18 cellular contexts compared by ENCODE assay signal in the genomic region with DNA sequence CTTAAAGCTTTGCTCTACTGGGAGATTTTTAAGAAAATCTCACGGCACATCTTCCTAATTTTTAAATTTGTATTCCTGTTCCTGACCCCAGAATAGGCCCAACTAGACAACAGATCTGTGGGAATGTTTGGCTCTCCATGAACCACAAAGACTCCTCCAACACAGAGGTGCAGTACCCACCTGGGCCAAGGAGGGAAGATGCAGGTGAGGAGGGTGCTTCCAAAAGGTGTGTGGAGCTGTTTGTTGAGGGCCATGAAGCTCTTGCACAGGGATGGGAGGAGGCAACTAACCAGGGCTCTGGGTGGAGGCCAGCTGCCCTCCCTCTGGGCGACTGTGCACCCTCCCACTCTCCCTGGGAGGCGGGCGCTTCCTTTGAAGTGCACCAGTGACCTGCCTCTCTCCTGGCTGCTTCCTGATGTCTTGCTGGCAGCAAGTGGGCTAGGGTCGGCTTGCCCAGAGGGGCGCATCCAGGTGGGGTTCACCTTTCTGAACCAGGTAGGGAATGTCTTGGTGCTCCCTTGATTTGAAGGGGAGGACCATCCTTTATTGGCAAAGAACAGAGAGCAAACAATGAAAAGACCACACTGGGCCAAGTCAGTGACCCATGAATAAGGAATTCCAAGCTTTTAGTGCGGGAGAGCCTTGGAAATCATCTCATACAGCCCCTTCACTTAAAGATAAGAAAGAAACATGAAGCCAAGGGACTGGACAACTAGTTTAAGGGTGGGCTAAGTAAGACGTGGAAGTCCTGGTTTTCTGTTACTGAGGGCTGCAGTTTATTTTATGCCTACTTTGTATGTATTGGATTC.
DNase-seq lines count a peak whose midpoint lies in the region; ATAC-seq, FAIRE-seq and TF ChIP-seq lines count a peak whose summit lies in the region.
"Had no signal": no experiment of that assay in that cellular context is flagged by ENCODE, and none has a peak within 500 bp of the region (broad histone marks: within the 10 kb centered on the region; RNA-seq: fewer than 3 reads in every experiment).

No MANE protein-coding gene starts in this region.

- no peaks in the 10 kb centered on the region for H3K36me3 ChIP-seq in small intestine (ENCODE audit: control insufficient read depth in 2 of 2, insufficient read depth in 2 of 2, low read length in 2 of 2)
- H3K36me3 ChIP-seq: BLaER1 treated with 17β-estradiol and CSF1 and Interleukin-3, amounts not matched to agents 10 nM and 100 nM; cardiac muscle cell had no signal

- no peak for TF ChIP-seq RAD21 in Ishikawa (IDR thresholded peaks at IDR 0.05; ENCODE audit: low read depth)

- ATAC-seq in HG03039 (IDR thresholded peaks at IDR 0.05; ENCODE audit: unreplicated experiment) = no peak
- ATAC-seq: SK-N-SH treated with all-trans-retinoic acid at 6 μM for 48 hours had no signal

- H3K27me3 Mint-ChIP-seq in nephron progenitor cell (ENCODE audit: low read depth, poor library complexity) = peaks cover 4% of the 10 kb centered on the region
- H3K27me3 Mint-ChIP-seq: activated naive CD8-positive, alpha-beta T cell had no signal

- peak; percentile 63 for TF ChIP-seq EP300 in Ishikawa (IDR thresholded peaks at IDR 0.05; ENCODE audit: borderline replicate concordance)

- WGBS in small intestine, 3 donors = 75 to 86% (median 85%) methylated on average over 7 to 8 of the region's 8 CpGs

- no peak for TF ChIP-seq CTCF in nephron progenitor cell (IDR thresholded peaks at IDR 0.05)

- peak; percentile 35 for DNase-seq in COLO668 (lab: John Stamatoyannopoulos, UW; ENCODE audit: unreplicated experiment)
- peak; percentile 29 for DNase-seq in astrocyte of the hippocampus (ENCODE audit: low read depth, low spot score)
- DNase-seq in nephron progenitor cell = peak; percentile 12
- DNase-seq in HTR-8/SVneo (ENCODE audit: insufficient read length, low spot score) = no peak
- DNase-seq in small intestine = no peak
- DNase-seq in 8988T = no peak
- DNase-seq: effector CD8-positive, alpha-beta T cell; foreskin melanocyte; Kasumi-1; posterior cingulate gyrus had no signal

- H3K27ac Mint-ChIP-seq in nephron progenitor cell = peak overlapping the region; percentile 53
- H3K27ac Mint-ChIP-seq: activated naive CD8-positive, alpha-beta T cell had no signal

- no peak overlapping the region for H3K4me3 ChIP-seq in small intestine (ENCODE audit: low read depth in 1 of 2, low read length in 2 of 2)
- H3K4me3 ChIP-seq: BLaER1 treated with 17β-estradiol and CSF1 and Interleukin-3, amounts not matched to agents 10 nM and 100 nM; cardiac muscle cell had no signal

- no peak overlapping the region for H3K27ac ChIP-seq in small intestine (ENCODE audit: low read depth in 1 of 2, low read length in 1 of 2)
- H3K27ac ChIP-seq: BLaER1 treated with 17β-estradiol and CSF1 and Interleukin-3, amounts not matched to agents 10 nM and 100 nM; cardiac muscle cell; HL-60 had no signal

- H3K4me3 Mint-ChIP-seq in nephron progenitor cell = no peak overlapping the region
- H3K4me3 Mint-ChIP-seq: activated naive CD8-positive, alpha-beta T cell had no signal

- no peaks in the 10 kb centered on the region for H3K4me1 ChIP-seq in small intestine (ENCODE audit: control insufficient read depth in 2 of 2, insufficient read depth in 1 of 2, low read depth in 1 of 2, low read length in 1 of 2)
- H3K4me1 ChIP-seq: BLaER1 treated with 17β-estradiol and CSF1 and Interleukin-3, amounts not matched to agents 10 nM and 100 nM had no signal

- no peaks in the 10 kb centered on the region for H3K9me3 ChIP-seq in small intestine (ENCODE audit: control insufficient read depth, low read depth)
- H3K9me3 ChIP-seq: BLaER1 treated with 17β-estradiol and CSF1 and Interleukin-3, amounts not matched to agents 10 nM and 100 nM had no signal

- no peaks in the 10 kb centered on the region for H3K27me3 ChIP-seq in small intestine (ENCODE audit: control insufficient read depth in 2 of 2, insufficient read depth in 2 of 2, low read length in 2 of 2)
- H3K27me3 ChIP-seq: BLaER1 treated with 17β-estradiol and CSF1 and Interleukin-3, amounts not matched to agents 10 nM and 100 nM; cardiac muscle cell had no signal

- FAIRE-seq in HTR-8/SVneo (lab: Jason Lieb, UNC) = no peak
- no peak for FAIRE-seq in small intestine (lab: Jason Lieb, UNC)
- FAIRE-seq: GM12892 had no signal

- peaks cover 23% of the 10 kb centered on the region for H3K4me1 Mint-ChIP-seq in nephron progenitor cell

- no peaks in the 10 kb centered on the region for H3K36me3 Mint-ChIP-seq in nephron progenitor cell (ENCODE audit: low read depth)

- H3K9me3 Mint-ChIP-seq in nephron progenitor cell = no peaks in the 10 kb centered on the region

TF ChIP-seq in Ishikawa, 13 proteins besides CTCF, POLR2A, EP300 and RAD21:
- peak; percentile 97 for TF ChIP-seq ZBTB7A (IDR thresholded peaks at IDR 0.05; ENCODE audit: low read depth)
- no peak for TF ChIP-seq MAX (IDR thresholded peaks at IDR 0.05)
- peak; percentile 91 for TF ChIP-seq NFIC (IDR thresholded peaks at IDR 0.05)
- TF ChIP-seq EGR1 (IDR thresholded peaks at IDR 0.05) = no peak
- TF ChIP-seq TAF1 (IDR thresholded peaks at IDR 0.05; ENCODE audit: low read depth) = no peak
- TF ChIP-seq TCF12 (IDR thresholded peaks at IDR 0.05; ENCODE audit: low read depth) = peak; percentile 82; the same call in 1 of the 2 replicates
- TF ChIP-seq TEAD4 (IDR thresholded peaks at IDR 0.05) = peak; percentile 54
TF ChIP-seq in Ishikawa: peak in this region for 4.

Comparison
In these comparisons a context has a peak if more than half of its experiments do, and no peak if none do; other contexts are left out.
1. DNase-seq: peak in COLO668 (single experiment), astrocyte of the hippocampus (single experiment) and nephron progenitor cell (single experiment); none in HTR-8/SVneo (single experiment), small intestine (single experiment) and 8988T (single experiment).